24 cellular contexts compared by ENCODE assay signal in genomic region chr2:238906254-238906935, GRCh38. TPM values are rescaled to one million over a fixed set of nuclear protein-coding genes. Genes with fewer than 3 reads are reported as not detected.
"Had no signal": no experiment of that assay in that cellular context is flagged by ENCODE, and none has a peak within 500 bp of the region (broad histone marks: within the 10 kb centered on the region; RNA-seq: fewer than 3 reads in every experiment).

No MANE protein-coding gene starts in this region.

- H3K36me3 ChIP-seq: cardiac muscle cell, left ventricle myocardium inferior, thyroid gland had no signal

- H3K27me3 Mint-ChIP-seq: natural killer cell treated with Interleukin-12 subunit alpha and Interleukin-12 subunit beta and Interleukin-15 and Interleukin-18, amount 100 ng/mL, for 72 hours had no signal

- H3K27ac Mint-ChIP-seq: activated CD8-positive, alpha-beta T cell treated with anti-CD3 and anti-CD28 coated beads, Interleukin-2, amount 10 ng/mL, durations not matched to agents 7 days and 5 days; activated T-helper 1 cell treated with anti-CD3 and anti-CD28 coated beads, Interleukin-12 subunit alpha, Interleukin-12 subunit beta, Interleukin-2, Interleukin-4 antibody, amounts not matched to agents 30 ng/mL and 10 ng/mL and 1 ng/mL, durations not matched to agents 14 hours and 24 hours and 36 hours; natural killer cell treated with Interleukin-12 subunit alpha and Interleukin-12 subunit beta and Interleukin-15 and Interleukin-18, amount 100 ng/mL, for 72 hours had no signal

- H3K9me3 ChIP-seq: body of pancreas, left ventricle myocardium inferior, thyroid gland had no signal

- H3K4me3 Mint-ChIP-seq: activated CD8-positive, alpha-beta T cell treated with anti-CD3 and anti-CD28 coated beads, Interleukin-2, amount 10 ng/mL, durations not matched to agents 7 days and 5 days; activated T-helper 1 cell treated with anti-CD3 and anti-CD28 coated beads, Interleukin-12 subunit alpha, Interleukin-12 subunit beta, Interleukin-2, Interleukin-4 antibody, amounts not matched to agents 30 ng/mL and 10 ng/mL and 1 ng/mL, durations not matched to agents 14 hours and 24 hours and 36 hours; natural killer cell treated with Interleukin-12 subunit alpha and Interleukin-12 subunit beta and Interleukin-15 and Interleukin-18, amount 100 ng/mL, for 72 hours had no signal

- FAIRE-seq: endometrium had no signal

- H3K36me3 Mint-ChIP-seq: natural killer cell treated with Interleukin-12 subunit alpha and Interleukin-12 subunit beta and Interleukin-15 and Interleukin-18, amount 100 ng/mL, for 72 hours had no signal

- H3K4me3 ChIP-seq: body of pancreas, cardiac muscle cell, left ventricle myocardium inferior, thyroid gland had no signal

- ATAC-seq: activated CD8-positive, alpha-beta T cell treated with anti-CD3 and anti-CD28 coated beads, Interleukin-2, amount 10 ng/mL, durations not matched to agents 7 days and 5 days; body of pancreas; natural killer cell treated with Interleukin-12 subunit alpha and Interleukin-12 subunit beta and Interleukin-15 and Interleukin-18, amount 100 ng/mL, for 72 hours had no signal

- H3K27ac ChIP-seq: body of pancreas, cardiac muscle cell, foreskin keratinocyte, left ventricle myocardium inferior, thyroid gland, VCaP had no signal

- DNase-seq: activated CD4-positive, alpha-beta T cell treated with anti-CD3 and anti-CD28 coated beads, Interleukin-2, amount 50 U/mL, for 1 hour; activated CD4-positive, CD25-positive, alpha-beta regulatory T cell treated with anti-CD3 and anti-CD28 coated beads, Interleukin-2, amount 50 U/mL, for 72 hours; activated CD8-positive, alpha-beta T cell treated with anti-CD3 and anti-CD28 coated beads, Interleukin-2, amount 10 ng/mL, durations not matched to agents 7 days and 5 days; activated gamma-delta T cell; activated naive CD4-positive, alpha-beta T cell treated with anti-CD3 and anti-CD28 coated beads, Interleukin-2, amount 50 U/mL, for 16 hours; anterior cingulate cortex; body of pancreas; effector CD4-positive, alpha-beta T cell; erythroblast; foreskin keratinocyte; hippocampal formation; kidney glomerular epithelial cell; left ventricle myocardium inferior; occipital lobe; retina; stimulated activated CD4-positive, alpha-beta T cell treated with anti-CD3 and anti-CD28 coated beads, Interleukin-4, amount 100 ng/mL, for 24 hours; stimulated activated naive CD4-positive, alpha-beta T cell treated with Interleukin-2 at 50 U/mL for 16 hours; thyroid gland had no signal

- H3K4me1 ChIP-seq: body of pancreas, foreskin keratinocyte had no signal

- H3K27me3 ChIP-seq: body of pancreas, cardiac muscle cell, foreskin keratinocyte, thyroid gland had no signal

RNA-seq across cellular contexts. Expression of gene TWIST2, which starts 58.5 kb away (rescaled TPM):
- total RNA-seq: activated CD8-positive, alpha-beta T cell treated with anti-CD3 and anti-CD28 coated beads, Interleukin-2, amount 10 ng/mL, durations not matched to agents 7 days and 5 days; activated T-helper 1 cell treated with anti-CD3 and anti-CD28 coated beads, Interleukin-12 subunit alpha, Interleukin-12 subunit beta, Interleukin-2, Interleukin-4 antibody, amounts not matched to agents 30 ng/mL and 10 ng/mL and 1 ng/mL, durations not matched to agents 14 hours and 24 hours and 36 hours; cardiac muscle cell; natural killer cell treated with Interleukin-12 subunit alpha and Interleukin-12 subunit beta and Interleukin-15 and Interleukin-18, amount 100 ng/mL, for 72 hours; T-helper 2 cell treated with Interferon-gamma antibody and Interleukin-4, amounts not matched to agents 100 ng/mL and 5 ng/mL, for 36 hours had no signal
- polyA plus RNA-seq: cardiac muscle cell had no signal
